8 cellular contexts compared by ENCODE assay signal in the genomic region with DNA sequence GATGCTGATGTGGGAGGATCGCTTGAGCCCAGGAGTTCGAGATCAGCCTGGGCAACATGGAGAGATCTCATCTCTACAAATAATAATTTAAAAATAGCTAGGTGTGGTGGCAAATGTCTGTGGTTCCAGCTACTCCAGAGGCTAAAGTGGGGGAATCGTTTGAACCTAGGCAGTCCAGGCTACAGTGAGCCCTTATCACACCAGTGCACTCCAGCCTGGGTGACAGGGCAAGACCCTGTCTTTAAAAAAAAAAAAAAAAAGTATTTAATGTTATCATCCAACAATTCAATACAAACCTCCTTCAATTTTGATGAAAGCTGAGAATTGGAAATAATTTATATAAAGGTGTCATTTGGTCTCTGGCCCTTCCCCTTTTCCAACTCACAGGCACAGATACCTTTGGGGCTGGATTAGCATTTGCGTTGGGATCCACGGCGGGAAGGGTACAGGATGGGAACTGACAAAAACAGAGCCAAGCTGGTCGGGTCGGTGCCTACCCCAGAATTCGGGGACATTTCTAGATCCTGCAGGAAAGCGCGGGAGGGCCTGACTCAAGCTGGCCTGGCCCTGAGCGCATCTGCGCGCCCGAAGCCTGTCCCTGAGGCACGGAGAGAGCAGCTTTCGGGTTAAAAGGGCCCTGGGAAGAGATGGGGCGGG. TPM values are rescaled to one million over a fixed set of nuclear protein-coding genes. Genes with fewer than 3 reads are reported as not detected.
DNase-seq lines count a peak whose midpoint lies in the region; ATAC-seq, FAIRE-seq and TF ChIP-seq lines count a peak whose summit lies in the region.

No MANE protein-coding gene starts in this region.

- peak overlapping the region; percentile 99 for H3K4me3 Mint-ChIP-seq in activated T-cell treated with anti-CD3 and anti-CD28 coated beads, Interleukin-2, amount 50 U/mL, for 4 hours
- peak overlapping the region; percentile 90 for H3K4me3 Mint-ChIP-seq in activated naive CD8-positive, alpha-beta T cell treated with anti-CD3 and anti-CD28 coated beads, Interleukin-2, amount 10 ng/mL, durations not matched to agents 7 days and 5 days

- ATAC-seq in activated T-cell treated with anti-CD3 and anti-CD28 coated beads, Interleukin-2, amount 50 U/mL, for 4 hours: peak; percentile 15 to 19
- ATAC-seq in HG03354 (IDR thresholded peaks at IDR 0.05; ENCODE audit: poor library complexity, severe bottlenecking, unreplicated experiment): peak; percentile 22
- no peak for ATAC-seq in activated naive CD8-positive, alpha-beta T cell treated with anti-CD3 and anti-CD28 coated beads, Interleukin-2, amount 10 ng/mL, durations not matched to agents 7 days and 5 days (ENCODE audit: low read depth)
- no peak for ATAC-seq in GM18861 (IDR thresholded peaks at IDR 0.05; ENCODE audit: unreplicated experiment)

- dilution Hi-C loops in keratinocyte (cut with MboI; ENCODE audit: extremely low pct_ligation_motif_present, low sequenced_read_pairs): no loop called here

- H3K27ac ChIP-seq in keratinocyte (ENCODE audit: control insufficient read depth, insufficient read depth, low read length) (no peak overlapping the region), substantia nigra (ENCODE audit: low read depth, low read length, poor library complexity, severe bottlenecking) (peak overlapping the region; percentile 93)

- H3K4me2 ChIP-seq in keratinocyte (ENCODE audit: control insufficient read depth, extremely low read depth, insufficient read depth, low read depth, low read length): peak overlapping the region; percentile 74

- H3K9me3 Mint-ChIP-seq in activated T-cell treated with anti-CD3 and anti-CD28 coated beads, Interleukin-2, amount 50 U/mL, for 4 hours: no peaks in the 10 kb centered on the region
- H3K9me3 Mint-ChIP-seq in activated naive CD8-positive, alpha-beta T cell treated with anti-CD3 and anti-CD28 coated beads, Interleukin-2, amount 10 ng/mL, durations not matched to agents 7 days and 5 days: no peaks in the 10 kb centered on the region

- no peak for TF ChIP-seq CTCF in keratinocyte (optimal IDR thresholded peaks at IDR 0.05 in 1 of 3, IDR thresholded peaks at IDR 0.05 in 1 of 3, conservative IDR thresholded peaks at IDR 0.05 in 1 of 3; ENCODE audit: extremely low read depth in 1 of 3, insufficient read depth in 2 of 3, low read length in 3 of 3)

- H3K36me3 ChIP-seq in keratinocyte (ENCODE audit: control insufficient read depth in 2 of 2, extremely low read depth in 1 of 2, insufficient read depth in 2 of 2, low read length in 2 of 2): peaks cover 0 to 3% of the 10 kb centered on the region in 2 experiments

- no peaks in the 10 kb centered on the region for H3K27me3 ChIP-seq in keratinocyte (ENCODE audit: control insufficient read depth, extremely low read depth, insufficient read depth, low read length)

- no peaks in the 10 kb centered on the region for H3K9me3 ChIP-seq in keratinocyte (ENCODE audit: control insufficient read depth, low read depth, low read length)

- H3K27ac Mint-ChIP-seq in activated naive CD8-positive, alpha-beta T cell treated with anti-CD3 and anti-CD28 coated beads, Interleukin-2, amount 10 ng/mL, durations not matched to agents 7 days and 5 days: peak overlapping the region; percentile 97

- peaks cover 4% of the 10 kb centered on the region for H3K36me3 Mint-ChIP-seq in activated T-cell treated with anti-CD3 and anti-CD28 coated beads, Interleukin-2, amount 50 U/mL, for 4 hours (ENCODE audit: insufficient read depth)
- peaks cover 15% of the 10 kb centered on the region for H3K36me3 Mint-ChIP-seq in activated naive CD8-positive, alpha-beta T cell treated with anti-CD3 and anti-CD28 coated beads, Interleukin-2, amount 10 ng/mL, durations not matched to agents 7 days and 5 days

- H3K27me3 Mint-ChIP-seq in activated T-cell treated with anti-CD3 and anti-CD28 coated beads, Interleukin-2, amount 50 U/mL, for 4 hours (ENCODE audit: low read depth): no peaks in the 10 kb centered on the region
- no peaks in the 10 kb centered on the region for H3K27me3 Mint-ChIP-seq in activated naive CD8-positive, alpha-beta T cell treated with anti-CD3 and anti-CD28 coated beads, Interleukin-2, amount 10 ng/mL, durations not matched to agents 7 days and 5 days

- H4K20me1 ChIP-seq in keratinocyte (ENCODE audit: control insufficient read depth, extremely low read depth, insufficient read depth, low read length): no peaks in the 10 kb centered on the region

- DNase-seq in activated T-cell treated with anti-CD3 and anti-CD28 coated beads, Interleukin-2, amount 50 U/mL, for 4 hours: no peak
- DNase-seq in activated T-cell treated with anti-CD3 and anti-CD28 coated beads, Interleukin-2, amount 50 U/mL, for 48 hours: no peak
- DNase-seq in activated naive CD8-positive, alpha-beta T cell treated with anti-CD3 and anti-CD28 coated beads, Interleukin-2, amount 10 ng/mL, durations not matched to agents 7 days and 5 days: no peak
- DNase-seq in keratinocyte (ENCODE audit: low read depth, low spot score): no peak
- DNase-seq in substantia nigra (lab: John Stamatoyannopoulos, UW): peak in 4 of 49 donors; percentile 47 to 69 (median 58)
- DNase-seq in mucosa of gallbladder (ENCODE audit: low spot score): no peak

- no peak for FAIRE-seq in keratinocyte (lab: Jason Lieb, UNC)

- H2AFZ ChIP-seq in keratinocyte (ENCODE audit: control insufficient read depth, low read length): peak overlapping the region; percentile 96

- POLR2A ChIA-PET in activated naive CD8-positive, alpha-beta T cell treated with anti-CD3 and anti-CD28 coated beads, Interleukin-2, amount 10 ng/mL, durations not matched to agents 7 days and 5 days (lab: Charles Lee): interaction anchor here (0.7 to 2.8 kb wide), 7 partner anchors 11 to 294 kb away, joined by 3 to 15 read pairs (median 4); a partner anchor contains a TSS

- H3K4me1 ChIP-seq in keratinocyte (ENCODE audit: control insufficient read depth, extremely low read depth, insufficient read depth, low read length): peaks cover 13% of the 10 kb centered on the region

- peaks cover 32% of the 10 kb centered on the region for H3K4me1 Mint-ChIP-seq in activated T-cell treated with anti-CD3 and anti-CD28 coated beads, Interleukin-2, amount 50 U/mL, for 4 hours (ENCODE audit: low read depth)
- peaks cover 16% of the 10 kb centered on the region for H3K4me1 Mint-ChIP-seq in activated naive CD8-positive, alpha-beta T cell treated with anti-CD3 and anti-CD28 coated beads, Interleukin-2, amount 10 ng/mL, durations not matched to agents 7 days and 5 days

- no peaks in the 10 kb centered on the region for H3K9me1 ChIP-seq in keratinocyte (ENCODE audit: control insufficient read depth, extremely low read depth, insufficient read depth, low read length)

- H3K9ac ChIP-seq in keratinocyte (ENCODE audit: control insufficient read depth, extremely low read depth, insufficient read depth, low read length): peak overlapping the region; percentile 93

- peak overlapping the region; percentile 51 to 97 (median 78) for H3K4me3 ChIP-seq in keratinocyte (ENCODE audit: control insufficient read depth in 2 of 3, extremely low read depth in 1 of 3, insufficient read depth in 2 of 3, low read depth in 1 of 3, low read length in 3 of 3)

- peaks cover 39% of the 10 kb centered on the region for H3K79me2 ChIP-seq in keratinocyte (ENCODE audit: control insufficient read depth, insufficient read depth, low read length)

RNA-seq across cellular contexts. Expression of a gene that starts 0.9 kb away (rescaled TPM):
- total RNA-seq in activated T-cell treated with anti-CD3 and anti-CD28 coated beads, Interleukin-2, amount 50 U/mL, for 4 hours: 10 to 100 TPM; 82.1 to 89.7 (median 86.0) TPM
- total RNA-seq in activated naive CD8-positive, alpha-beta T cell treated with anti-CD3 and anti-CD28 coated beads, Interleukin-2, amount 10 ng/mL, durations not matched to agents 7 days and 5 days: 100 to 1,000 TPM; 113 TPM
- 20.6 to 51.1 TPM (median 32.6 TPM) in 3 replicates for polyA plus RNA-seq in keratinocyte
- polyA plus RNA-seq in keratinocyte (2011; ENCODE audit: low read depth): 14.3 TPM
- polyA plus RNA-seq in keratinocyte (2011; cell fraction: cytosol; rRNA removed): 31.7 and 32.4 TPM in 2 replicates
- polyA plus RNA-seq in keratinocyte (2011; cell fraction: nucleus; rRNA removed): 55.9 and 57.4 TPM in 2 replicates
- 24.0 and 40.7 TPM in 2 replicates for polyA plus RNA-seq in keratinocyte (2012; ENCODE audit: low replicate concordance)
- 53.8 to 168 TPM (median 65.0 TPM) in 3 replicates for polyA minus RNA-seq in keratinocyte
- 23.0 TPM for polyA minus RNA-seq in keratinocyte (2011; cell fraction: cytosol; rRNA and poly(A)+ RNA removed)
- polyA minus RNA-seq in keratinocyte (2011; cell fraction: nucleus; rRNA and poly(A)+ RNA removed): 24.1 and 44.1 TPM in 2 replicates
- total RNA-seq in mucosa of gallbladder: 81.8 TPM

RNA-seq across cellular contexts. Expression of a gene that starts 26.3 kb away (rescaled TPM):
- not detected for total RNA-seq in activated T-cell treated with anti-CD3 and anti-CD28 coated beads, Interleukin-2, amount 50 U/mL, for 4 hours
- total RNA-seq in activated naive CD8-positive, alpha-beta T cell treated with anti-CD3 and anti-CD28 coated beads, Interleukin-2, amount 10 ng/mL, durations not matched to agents 7 days and 5 days: not detected
- polyA plus RNA-seq in keratinocyte: not detected in 3 replicates
- polyA plus RNA-seq in keratinocyte (2011; ENCODE audit: low read depth): not detected
- polyA plus RNA-seq in keratinocyte (2011; cell fraction: cytosol; rRNA removed): not detected in 2 replicates
- polyA plus RNA-seq in keratinocyte (2011; cell fraction: nucleus; rRNA removed): not detected in 2 replicates
- polyA plus RNA-seq in keratinocyte (2012; ENCODE audit: low replicate concordance): not detected in 2 replicates
- polyA minus RNA-seq in keratinocyte: not detected in 3 replicates
- polyA minus RNA-seq in keratinocyte (2011; cell fraction: cytosol; rRNA and poly(A)+ RNA removed): not detected
- not detected in 2 replicates for polyA minus RNA-seq in keratinocyte (2011; cell fraction: nucleus; rRNA and poly(A)+ RNA removed)
- not detected for total RNA-seq in mucosa of gallbladder

RNA-seq across cellular contexts. Expression of a gene that starts 51.3 kb away (rescaled TPM):
- total RNA-seq in activated T-cell treated with anti-CD3 and anti-CD28 coated beads, Interleukin-2, amount 50 U/mL, for 4 hours: 10 to 100 TPM; 38.9 to 47.0 (median 40.7) TPM
- 10 to 100 TPM; 19.3 to 24.8 TPM for total RNA-seq in activated naive CD8-positive, alpha-beta T cell treated with anti-CD3 and anti-CD28 coated beads, Interleukin-2, amount 10 ng/mL, durations not matched to agents 7 days and 5 days
- 17.8 to 27.2 TPM (median 23.5 TPM) in 3 replicates for polyA plus RNA-seq in keratinocyte
- polyA plus RNA-seq in keratinocyte (2011; ENCODE audit: low read depth): 29.3 TPM
- polyA plus RNA-seq in keratinocyte (2011; cell fraction: cytosol; rRNA removed): 20.4 and 28.5 TPM in 2 replicates
- 16.4 and 17.8 TPM in 2 replicates for polyA plus RNA-seq in keratinocyte (2011; cell fraction: nucleus; rRNA removed)
- polyA plus RNA-seq in keratinocyte (2012; ENCODE audit: low replicate concordance): 17.4 and 22.4 TPM in 2 replicates
- polyA minus RNA-seq in keratinocyte: 10.9 to 13.9 TPM (median 12.1 TPM) in 3 replicates
- polyA minus RNA-seq in keratinocyte (2011; cell fraction: cytosol; rRNA and poly(A)+ RNA removed): 15.2 TPM
- polyA minus RNA-seq in keratinocyte (2011; cell fraction: nucleus; rRNA and poly(A)+ RNA removed): 5.0 and 9.3 TPM in 2 replicates
- total RNA-seq in mucosa of gallbladder: 20.0 TPM

Comparison
In these comparisons a context has a peak if more than half of its experiments do, and no peak if none do; other contexts are left out.
1. ATAC-seq: peak in activated T-cell treated with anti-CD3 and anti-CD28 coated beads, Interleukin-2, amount 50 U/mL, for 4 hours (2 of 2) and HG03354 (single experiment); none in activated naive CD8-positive, alpha-beta T cell treated with anti-CD3 and anti-CD28 coated beads, Interleukin-2, amount 10 ng/mL, durations not matched to agents 7 days and 5 days (single experiment) and GM18861 (single experiment).